ENCODE assay signal across 16 cellular contexts in genomic region chr2:79394485-79394859, GRCh38.
DNase-seq lines count a peak whose midpoint lies in the region; ATAC-seq and TF ChIP-seq lines count a peak whose summit lies in the region.
"Had no signal": no experiment of that assay in that cellular context is flagged by ENCODE, and none has a peak within 500 bp of the region (broad histone marks: within the 10 kb centered on the region; RNA-seq: fewer than 3 reads in every experiment).

No MANE protein-coding gene starts in this region.

- H3K4me3 Mint-ChIP-seq in endodermal cell (no peak overlapping the region), nephron progenitor cell (peak overlapping the region; percentile 58)
- H3K4me3 Mint-ChIP-seq: CD4-positive, alpha-beta memory T cell had no signal

- H3K4me1 Mint-ChIP-seq in endodermal cell (peaks cover 30% of the 10 kb centered on the region), nephron progenitor cell (peaks cover 41% of the 10 kb centered on the region)
- H3K4me1 Mint-ChIP-seq: CD4-positive, alpha-beta memory T cell; IgD-negative memory B cell had no signal

- in situ Hi-C loops in Panc1 (cut with HindIII; ENCODE audit: low pct_unique_long_range_greater_than_20kb, low sequenced_read_pairs): no loop called here

- DNase-seq in ELF-1 (ENCODE audit: low read depth, low spot score): peak; percentile 1
- DNase-seq in Panc1 (ENCODE audit: low read depth, low spot score): no peak
- DNase-seq in endodermal cell: no peak
- no peak for DNase-seq in nephron progenitor cell
- DNase-seq in activated gamma-delta T cell treated with Interleukin-2 at 50 U/mL for 16 hours: no peak
- no peak for DNase-seq in uterus
- no peak for DNase-seq in T-helper 2 cell
- DNase-seq: CD4-positive, alpha-beta memory T cell; GM23248; Kasumi-1; NCI-H1694 treated with DMSO at 0.1 percent for 48 hours; NCI-H2107; NCI-H226; NCI-H524 treated with DMSO at 0.1 percent for 48 hours had no signal

- TF ChIP-seq EP300 in gastroesophageal sphincter (IDR thresholded peaks at IDR 0.05): no peak

- peaks cover 10% of the 10 kb centered on the region for H3K4me1 ChIP-seq in Panc1 (ENCODE audit: control insufficient read depth, insufficient read depth, low read length)
- H3K4me1 ChIP-seq in endodermal cell (ENCODE audit: control insufficient read depth, insufficient read depth, low read length): peaks cover 5% of the 10 kb centered on the region
- no peaks in the 10 kb centered on the region for H3K4me1 ChIP-seq in uterus
- peaks cover 0 to 3% (median 0%) of the 10 kb centered on the region in 3 donors for H3K4me1 ChIP-seq in gastroesophageal sphincter

- 100% methylated on average over 1 of the region's 1 CpG; no CpG with 5 or more reads in 1 of the 2 experiments for WGBS in endodermal cell (ENCODE audit: insufficient coverage in 1 of 2, insufficient read length in 1 of 2), 2 experiments
- WGBS in gastroesophageal sphincter (ENCODE audit: low coverage in 1 of 2), 2 donors: 25 to 33% methylated on average over 1 of the region's 1 CpG

- H3K9me3 Mint-ChIP-seq in endodermal cell (peaks cover 3% of the 10 kb centered on the region), nephron progenitor cell (peaks cover 13% of the 10 kb centered on the region)

- H3K27ac Mint-ChIP-seq in endodermal cell: peak overlapping the region; percentile 93
- H3K27ac Mint-ChIP-seq in nephron progenitor cell: peak overlapping the region; percentile 99
- H3K27ac Mint-ChIP-seq: CD4-positive, alpha-beta memory T cell; IgD-negative memory B cell had no signal

- ATAC-seq in Panc1 (no peak), gastroesophageal sphincter (no peak)

- no peak for TF ChIP-seq CTCF in Panc1 (IDR thresholded peaks at IDR 0.05)
- TF ChIP-seq CTCF in endodermal cell (conservative IDR thresholded peaks at IDR 0.05): no peak
- TF ChIP-seq CTCF in nephron progenitor cell (IDR thresholded peaks at IDR 0.05): no peak
- TF ChIP-seq CTCF in uterus (IDR thresholded peaks at IDR 0.05): no peak
- no peak for TF ChIP-seq CTCF in gastroesophageal sphincter (IDR thresholded peaks at IDR 0.05)

- H3K4me3 ChIP-seq in Panc1 (ENCODE audit: low read depth in 2 of 2, low read length in 2 of 2) (no peak overlapping the region), endodermal cell (ENCODE audit: low read length) (no peak overlapping the region), uterus (no peak overlapping the region), gastroesophageal sphincter (no peak overlapping the region)
- H3K4me3 ChIP-seq: GM23248 had no signal

- H3K27me3 Mint-ChIP-seq in endodermal cell (ENCODE audit: insufficient read depth) (no peaks in the 10 kb centered on the region), nephron progenitor cell (ENCODE audit: low read depth, poor library complexity) (no peaks in the 10 kb centered on the region)
- H3K27me3 Mint-ChIP-seq: CD4-positive, alpha-beta memory T cell; IgD-negative memory B cell had no signal

- no peak overlapping the region for H3K9ac ChIP-seq in endodermal cell (ENCODE audit: extremely low read depth, low read length, poor library complexity, severe bottlenecking)
- H3K9ac ChIP-seq: GM23248 had no signal

- H3K27me3 ChIP-seq in Panc1 (ENCODE audit: control insufficient read depth, insufficient read depth, low read length): no peaks in the 10 kb centered on the region
- H3K27me3 ChIP-seq in endodermal cell (ENCODE audit: control insufficient read depth, insufficient read depth, low read length, poor library complexity, severe bottlenecking): no peaks in the 10 kb centered on the region
- H3K27me3 ChIP-seq in uterus: no peaks in the 10 kb centered on the region
- H3K27me3 ChIP-seq in gastroesophageal sphincter: no peaks in the 10 kb centered on the region

- TF ChIP-seq POLR2A in uterus (IDR thresholded peaks at IDR 0.05): no peak
- TF ChIP-seq POLR2A in gastroesophageal sphincter (IDR thresholded peaks at IDR 0.05): no peak

- H3K36me3 ChIP-seq in Panc1 (ENCODE audit: control insufficient read depth, insufficient read depth, low read length) (no peaks in the 10 kb centered on the region), endodermal cell (ENCODE audit: control insufficient read depth, insufficient read depth, low read length) (no peaks in the 10 kb centered on the region), uterus (no peaks in the 10 kb centered on the region), gastroesophageal sphincter (no peaks in the 10 kb centered on the region)

- CTCF ChIA-PET in Panc1 (lab: Charles Lee): no interaction called here

- H3K36me3 Mint-ChIP-seq in endodermal cell (ENCODE audit: low read depth) (no peaks in the 10 kb centered on the region), nephron progenitor cell (ENCODE audit: low read depth) (peaks cover 17% of the 10 kb centered on the region)
- H3K36me3 Mint-ChIP-seq: CD4-positive, alpha-beta memory T cell; IgD-negative memory B cell had no signal

- H3K9me3 ChIP-seq in Panc1 (ENCODE audit: control insufficient read depth, insufficient read depth, low read depth, low read length) (peaks cover 11% of the 10 kb centered on the region; the same call in 1 of the 2 replicates), endodermal cell (ENCODE audit: control insufficient read depth, low read length) (peaks cover 12% of the 10 kb centered on the region), uterus (no peaks in the 10 kb centered on the region), gastroesophageal sphincter (peaks cover 0 to 1% (median 0%) of the 10 kb centered on the region in 3 donors)

- POLR2A ChIA-PET in Panc1 (lab: Charles Lee): no interaction called here

- H3K27ac ChIP-seq in Panc1 (ENCODE audit: low read length) (peak overlapping the region; percentile 60), endodermal cell (ENCODE audit: low read depth, low read length) (peak overlapping the region; percentile 76), uterus (no peak overlapping the region), gastroesophageal sphincter (no peak overlapping the region)
- H3K27ac ChIP-seq: GM23248 had no signal

- BruUV-seq in Panc1 (replicated peaks; lab: Mats Ljungman, UMichigan): no TSS peak

- intact Hi-C loops in Panc1 (cut with micrococcal nuclease; ENCODE audit: unreplicated experiment) (no loop called here), uterus (cut with DNase I; ENCODE audit: low total_unique reads) (no loop called here)

Comparison
In these comparisons a context has a peak if more than half of its experiments do, and no peak if none do; other contexts are left out.
1. H3K27ac ChIP-seq: peak in Panc1 (single experiment) and endodermal cell (single experiment); none in uterus (0 of 2) and gastroesophageal sphincter (0 of 4).